Comparison of ENCODE assay signal across 15 cellular contexts in the genomic region with DNA sequence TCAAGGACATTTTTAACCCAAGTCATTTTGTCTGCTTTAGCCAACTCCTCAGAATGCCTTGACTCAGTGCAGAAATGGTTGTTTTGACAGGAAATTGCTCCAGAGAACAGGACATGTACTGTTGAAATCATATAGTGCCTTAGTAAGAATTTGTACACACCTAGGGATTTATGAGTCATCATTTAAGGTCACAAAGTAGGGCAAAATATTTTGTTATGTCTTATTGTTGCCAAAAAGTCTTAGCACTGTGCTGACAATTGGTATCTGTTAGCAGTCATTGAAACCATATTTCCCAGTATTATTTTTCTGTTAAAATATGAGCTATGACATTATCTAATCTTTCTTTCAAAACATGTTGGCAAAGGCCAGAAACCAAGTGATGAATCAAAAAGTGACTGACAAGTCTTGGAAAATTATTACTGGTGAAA.
DNase-seq lines count a peak whose midpoint lies in the region; ATAC-seq and TF ChIP-seq lines count a peak whose summit lies in the region.
"Had no signal": no experiment of that assay in that cellular context is flagged by ENCODE, and none has a peak within 500 bp of the region (broad histone marks: within the 10 kb centered on the region; RNA-seq: fewer than 3 reads in every experiment).

No MANE protein-coding gene starts in this region.

- H3K9me3 Mint-ChIP-seq in CD14-positive monocyte: peaks cover 0 to 2% (median 2%) of the 10 kb centered on the region in 7 donors
- H3K9me3 Mint-ChIP-seq in CD8-positive, alpha-beta memory T cell: no peaks in the 10 kb centered on the region
- H3K9me3 Mint-ChIP-seq: activated CD4-positive, alpha-beta T cell treated with anti-CD3 and anti-CD28 coated beads, Interleukin-2, amount 10 ng/mL, durations not matched to agents 24 days and 14 days; activated T-helper 2 cell treated with anti-CD3 and anti-CD28 coated beads, Interferon-gamma antibody, Interleukin-2, Interleukin-4, amounts not matched to agents 10 μg/mL and 5 μg/mL and 100 μg/mL, durations not matched to agents 14 hours and 24 hours and 36 hours; central memory CD8-positive, alpha-beta T cell; H9 had no signal

- no peaks in the 10 kb centered on the region for H3K4me1 ChIP-seq in CD8-positive, alpha-beta memory T cell (ENCODE audit: insufficient read depth, low read length)

- no peak overlapping the region for H3K27ac Mint-ChIP-seq in CD14-positive monocyte
- no peak overlapping the region for H3K27ac Mint-ChIP-seq in CD8-positive, alpha-beta memory T cell
- H3K27ac Mint-ChIP-seq: activated CD4-positive, alpha-beta T cell treated with anti-CD3 and anti-CD28 coated beads, Interleukin-2, amount 10 ng/mL, durations not matched to agents 24 days and 14 days; activated T-helper 2 cell treated with anti-CD3 and anti-CD28 coated beads, Interferon-gamma antibody, Interleukin-2, Interleukin-4, amounts not matched to agents 10 μg/mL and 5 μg/mL and 100 μg/mL, durations not matched to agents 14 hours and 24 hours and 36 hours; H9 had no signal

- H3K27ac ChIP-seq in CD8-positive, alpha-beta memory T cell (ENCODE audit: low read depth, low read length): no peak overlapping the region

- H3K27me3 ChIP-seq in CD8-positive, alpha-beta memory T cell (ENCODE audit: insufficient read depth, low read length, poor library complexity, severe bottlenecking): no peaks in the 10 kb centered on the region

- H3K4me1 Mint-ChIP-seq in CD14-positive monocyte: peaks cover 3% of the 10 kb centered on the region
- no peaks in the 10 kb centered on the region for H3K4me1 Mint-ChIP-seq in CD8-positive, alpha-beta memory T cell
- H3K4me1 Mint-ChIP-seq: activated CD4-positive, alpha-beta T cell treated with anti-CD3 and anti-CD28 coated beads, Interleukin-2, amount 10 ng/mL, durations not matched to agents 24 days and 14 days; central memory CD8-positive, alpha-beta T cell had no signal

- no peak for TF ChIP-seq CTCF in choroid plexus epithelial cell (conservative IDR thresholded peaks at IDR 0.05; ENCODE audit: low read depth, low read length)
- TF ChIP-seq CTCF in CD14-positive monocyte (IDR thresholded peaks at IDR 0.05): no peak

- no peaks in the 10 kb centered on the region for H3K36me3 ChIP-seq in CD8-positive, alpha-beta memory T cell (ENCODE audit: insufficient read depth, low read length)

- POLR2A ChIA-PET in CD8-positive, alpha-beta memory T cell (lab: Charles Lee): no interaction called here

- no peak for ATAC-seq in GM18870 (IDR thresholded peaks at IDR 0.05; ENCODE audit: unreplicated experiment)

- H3K36me3 Mint-ChIP-seq in CD14-positive monocyte: no peaks in the 10 kb centered on the region
- H3K36me3 Mint-ChIP-seq in CD8-positive, alpha-beta memory T cell: no peaks in the 10 kb centered on the region

- CTCF ChIA-PET in CD8-positive, alpha-beta memory T cell (lab: Charles Lee): no interaction called here

- no peaks in the 10 kb centered on the region for H3K9me3 ChIP-seq in CD8-positive, alpha-beta memory T cell (ENCODE audit: low read length)

- intact Hi-C loops in CD14-positive monocyte (cut with micrococcal nuclease): no loop called here

- no peak overlapping the region for H3K4me3 ChIP-seq in choroid plexus epithelial cell (ENCODE audit: low read depth, low read length)
- no peak overlapping the region for H3K4me3 ChIP-seq in CD8-positive, alpha-beta memory T cell (ENCODE audit: low read length)

- peaks cover 0 to 2% (median 0%) of the 10 kb centered on the region in 3 donors for H3K27me3 Mint-ChIP-seq in CD14-positive monocyte (ENCODE audit: low read depth in 3 of 3)
- H3K27me3 Mint-ChIP-seq in CD8-positive, alpha-beta memory T cell: peaks cover 6 to 66% of the 10 kb centered on the region in 2 donors

- DNase-seq in AG08395 (ENCODE audit: low spot score): peak; percentile 40
- peak; percentile 68 for DNase-seq in NCI-H226
- peak; percentile 83 for DNase-seq in choroid plexus epithelial cell (ENCODE audit: low read depth)
- DNase-seq in kidney tubule cell (ENCODE audit: low spot score): peak; percentile 15
- no peak for DNase-seq in CD14-positive monocyte (ENCODE audit: low spot score)
- DNase-seq in midbrain (lab: John Stamatoyannopoulos, UW): no peak
- DNase-seq in CD8-positive, alpha-beta memory T cell: no peak
- DNase-seq: activated CD4-positive, alpha-beta T cell treated with anti-CD3 and anti-CD28 coated beads, Interleukin-2, amount 10 ng/mL, durations not matched to agents 24 days and 14 days; DND-41; foreskin melanocyte; H9; left cardiac atrium had no signal

- no peak overlapping the region for H3K4me3 Mint-ChIP-seq in CD14-positive monocyte
- no peak overlapping the region for H3K4me3 Mint-ChIP-seq in CD8-positive, alpha-beta memory T cell
- H3K4me3 Mint-ChIP-seq: activated CD4-positive, alpha-beta T cell treated with anti-CD3 and anti-CD28 coated beads, Interleukin-2, amount 10 ng/mL, durations not matched to agents 24 days and 14 days; central memory CD8-positive, alpha-beta T cell; H9 had no signal

Comparison
In these comparisons a context has a peak if more than half of its experiments do, and no peak if none do; other contexts are left out.
1. DNase-seq: peak in AG08395 (single experiment), NCI-H226 (single experiment), choroid plexus epithelial cell (single experiment) and kidney tubule cell (single experiment); none in CD14-positive monocyte (single experiment), midbrain (single experiment) and CD8-positive, alpha-beta memory T cell (0 of 5).